In the genomic region with DNA sequence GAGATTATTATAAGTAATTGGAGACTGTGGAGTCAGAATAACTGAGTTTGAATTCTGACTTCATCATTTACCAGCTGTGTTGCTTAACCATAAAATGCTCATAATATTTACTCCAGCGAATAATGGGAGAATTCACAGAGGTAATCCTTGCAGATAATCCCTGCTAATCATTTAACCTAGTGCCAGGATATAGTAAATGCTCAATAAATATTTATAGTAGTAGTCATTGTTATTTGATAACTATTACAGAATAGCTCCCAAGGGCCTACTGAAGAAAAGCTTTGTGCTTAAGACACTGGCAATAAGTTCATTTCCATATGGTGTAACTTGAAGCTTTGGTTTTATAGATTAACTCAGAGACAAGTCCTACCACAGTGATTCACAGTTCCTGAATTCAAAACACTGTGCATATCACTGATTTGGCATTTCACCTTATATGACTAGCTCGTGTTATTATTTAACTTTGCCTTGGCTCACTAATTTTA, we compare ENCODE assay signal across 12 cellular contexts.
DNase-seq lines count a peak whose midpoint lies in the region; ATAC-seq and TF ChIP-seq lines count a peak whose summit lies in the region.
"Had no signal": no experiment of that assay in that cellular context is flagged by ENCODE, and none has a peak within 500 bp of the region (broad histone marks: within the 10 kb centered on the region; RNA-seq: fewer than 3 reads in every experiment).

No MANE protein-coding gene starts in this region.

- BruUV-seq in MCF 10A (replicated peaks; lab: Mats Ljungman, UMichigan), result no TSS peak

- intact Hi-C loops in MCF 10A (cut with micrococcal nuclease) (no loop called here), breast epithelium (cut with DNase I; ENCODE audit: low total_unique reads) (no loop called here), upper lobe of right lung (cut with DNase I) (no loop called here)

- CTCF ChIA-PET in MCF 10A (lab: Yijun Ruan, JAX), result interaction anchor here (0.6 to 3.0 kb wide), 8 partner anchors 9 to 533 kb away, joined by 3 to 21 read pairs (median 4); no protein-coding TSS in a partner anchor

- H3K4me3 Mint-ChIP-seq in MCF 10A (ENCODE audit: unreplicated experiment), result no peak overlapping the region
- H3K4me3 Mint-ChIP-seq: type B pancreatic cell had no signal

- POLR2A ChIA-PET in MCF 10A (lab: Yijun Ruan, JAX), result interaction anchor here (0.6 to 0.7 kb wide), 2 partner anchors 490 to 543 kb away, joined by 5 to 6 read pairs; no protein-coding TSS in a partner anchor

- TF ChIP-seq CTCF in MCF 10A (IDR thresholded peaks at IDR 0.05; ENCODE audit: unreplicated experiment) (no peak), breast epithelium (IDR thresholded peaks at IDR 0.05) (no peak), upper lobe of right lung (IDR thresholded peaks at IDR 0.05) (no peak)

- DNase-seq in MCF 10A (ENCODE audit: unreplicated experiment) (peak; percentile 60), breast epithelium (ENCODE audit: low spot score in 2 of 2) (no peak), dedifferentiated amniotic fluid mesenchymal stem cell (ENCODE audit: extremely low spot score) (peak; percentile 70), SIG-M5 (lab: John Stamatoyannopoulos, UW) (no peak), upper lobe of right lung (no peak), inferior parietal cortex (ENCODE audit: extremely low spot score) (no peak), D341Med (ENCODE audit: low spot score) (no peak)
- DNase-seq: activated CD4-positive, alpha-beta T cell treated with anti-CD3 and anti-CD28 coated beads, Interleukin-2, amount 50 U/mL, for 1 hour; amygdala; NCI-H1417 treated with DMSO at 0.1 percent for 48 hours had no signal

- no peaks in the 10 kb centered on the region for H3K36me3 ChIP-seq in breast epithelium
- no peaks in the 10 kb centered on the region for H3K36me3 ChIP-seq in upper lobe of right lung

- no peaks in the 10 kb centered on the region for H3K27me3 Mint-ChIP-seq in MCF 10A (ENCODE audit: insufficient read depth, unreplicated experiment)
- H3K27me3 Mint-ChIP-seq: type B pancreatic cell had no signal

- no peak overlapping the region for H3K4me3 ChIP-seq in breast epithelium
- no peak overlapping the region for H3K4me3 ChIP-seq in upper lobe of right lung

- H3K9me3 ChIP-seq in breast epithelium, result no peaks in the 10 kb centered on the region
- no peaks in the 10 kb centered on the region for H3K9me3 ChIP-seq in upper lobe of right lung

- H3K27ac ChIP-seq in breast epithelium (no peak overlapping the region), upper lobe of right lung (no peak overlapping the region)

- no peaks in the 10 kb centered on the region for H3K36me3 Mint-ChIP-seq in MCF 10A (ENCODE audit: insufficient read depth, unreplicated experiment)
- H3K36me3 Mint-ChIP-seq: type B pancreatic cell had no signal

- ATAC-seq in HG03460 (IDR thresholded peaks at IDR 0.05; ENCODE audit: unreplicated experiment), result peak; percentile 90
- no peak for ATAC-seq in upper lobe of right lung

- H3K9me3 Mint-ChIP-seq in MCF 10A (ENCODE audit: unreplicated experiment), result no peaks in the 10 kb centered on the region
- H3K9me3 Mint-ChIP-seq: type B pancreatic cell had no signal

- no peak for TF ChIP-seq POLR2A in breast epithelium (IDR thresholded peaks at IDR 0.05)

- H3K27me3 ChIP-seq in breast epithelium, result no peaks in the 10 kb centered on the region
- no peaks in the 10 kb centered on the region for H3K27me3 ChIP-seq in upper lobe of right lung

- H3K27ac Mint-ChIP-seq in MCF 10A (ENCODE audit: low read depth, unreplicated experiment), result no peak overlapping the region
- H3K27ac Mint-ChIP-seq: type B pancreatic cell had no signal

- peaks cover 10% of the 10 kb centered on the region for H3K4me1 Mint-ChIP-seq in MCF 10A (ENCODE audit: insufficient read depth, unreplicated experiment)

- H3K4me1 ChIP-seq in breast epithelium, result no peaks in the 10 kb centered on the region
- no peaks in the 10 kb centered on the region for H3K4me1 ChIP-seq in upper lobe of right lung

Comparison
In these comparisons a context has a peak if more than half of its experiments do, and no peak if none do; other contexts are left out.
1. DNase-seq: peak in MCF 10A (single experiment) and dedifferentiated amniotic fluid mesenchymal stem cell (single experiment); none in breast epithelium (0 of 2), SIG-M5 (single experiment), upper lobe of right lung (single experiment), inferior parietal cortex (single experiment) and D341Med (single experiment).